ENCODE assay signal across 8 cellular contexts in genomic region chr14:52706286-52706685, GRCh38. TPM values are rescaled to one million over a fixed set of nuclear protein-coding genes. Genes with fewer than 3 reads are reported as not detected.
A peak's percentile ranks its signal among the peaks of the same experiment; 100 is the strongest.
DNase-seq lines count a peak whose midpoint lies in the region; ATAC-seq and TF ChIP-seq lines count a peak whose summit lies in the region.

No MANE protein-coding gene starts in this region.

- no peak for DNase-seq in GM06990 (ENCODE audit: extremely low read depth, insufficient read length)
- no peak for DNase-seq in NT2/D1 (ENCODE audit: low read depth, low spot score)
- DNase-seq in activated naive CD8-positive, alpha-beta T cell treated with anti-CD3 and anti-CD28 coated beads, Interleukin-2, amount 50 U/mL, for 24 hours: peak; percentile 48
- DNase-seq in left kidney (ENCODE audit: low read depth, low spot score): peak; percentile 19
- DNase-seq in stimulated activated naive CD8-positive, alpha-beta T cell treated with anti-CD3 and anti-CD28 coated beads, Interleukin-15, amount 100 ng/mL, for 72 hours: peak in 1 of 2 donors; percentile 44
- no peak for DNase-seq in cerebellum (ENCODE audit: low spot score)

- H3K4me1 Mint-ChIP-seq in activated naive CD8-positive, alpha-beta T cell treated with anti-CD3 and anti-CD28 coated beads, Interleukin-2, amount 50 U/mL, for 24 hours: peaks cover 47% of the 10 kb centered on the region
- peaks cover 39% of the 10 kb centered on the region for H3K4me1 Mint-ChIP-seq in stimulated activated naive CD8-positive, alpha-beta T cell treated with anti-CD3 and anti-CD28 coated beads, Interleukin-15, amount 100 ng/mL, for 72 hours

- H3K4me3 Mint-ChIP-seq in activated naive CD8-positive, alpha-beta T cell treated with anti-CD3 and anti-CD28 coated beads, Interleukin-2, amount 50 U/mL, for 24 hours: peak overlapping the region; percentile 97
- peak overlapping the region; percentile 96 to 100 for H3K4me3 Mint-ChIP-seq in stimulated activated naive CD8-positive, alpha-beta T cell treated with anti-CD3 and anti-CD28 coated beads, Interleukin-15, amount 100 ng/mL, for 72 hours

- no peaks in the 10 kb centered on the region for H3K27me3 ChIP-seq in GM06990 (replicated peaks; ENCODE audit: control insufficient read depth, insufficient read depth, low read length)
- no peaks in the 10 kb centered on the region for H3K27me3 ChIP-seq in NT2/D1 (ENCODE audit: insufficient read depth, insufficient read length)

- H3K9ac ChIP-seq in NT2/D1 (ENCODE audit: insufficient read length, low read depth): no peak overlapping the region

- TF ChIP-seq CTCF in GM06990 (IDR thresholded peaks at IDR 0.05; ENCODE audit: insufficient read depth, low read length, poor library complexity, severe bottlenecking): no peak

- peak overlapping the region; percentile 94 for H3K27ac Mint-ChIP-seq in activated naive CD8-positive, alpha-beta T cell treated with anti-CD3 and anti-CD28 coated beads, Interleukin-2, amount 50 U/mL, for 24 hours
- peak overlapping the region; percentile 97 to 99 for H3K27ac Mint-ChIP-seq in stimulated activated naive CD8-positive, alpha-beta T cell treated with anti-CD3 and anti-CD28 coated beads, Interleukin-15, amount 100 ng/mL, for 72 hours

- H3K9me3 ChIP-seq in NT2/D1 (ENCODE audit: insufficient read depth, low read length): no peaks in the 10 kb centered on the region

- peak overlapping the region; percentile 67 for H3K4me3 ChIP-seq in GM06990 (replicated peaks; ENCODE audit: low read depth, low read length)
- peak overlapping the region; percentile 96 for H3K4me3 ChIP-seq in NT2/D1 (ENCODE audit: insufficient read length, low read depth)

- H3K27me3 Mint-ChIP-seq in activated naive CD8-positive, alpha-beta T cell treated with anti-CD3 and anti-CD28 coated beads, Interleukin-2, amount 50 U/mL, for 24 hours: no peaks in the 10 kb centered on the region
- no peaks in the 10 kb centered on the region for H3K27me3 Mint-ChIP-seq in stimulated activated naive CD8-positive, alpha-beta T cell treated with anti-CD3 and anti-CD28 coated beads, Interleukin-15, amount 100 ng/mL, for 72 hours

- H3K4me1 ChIP-seq in NT2/D1 (ENCODE audit: insufficient read depth, insufficient read length): no peaks in the 10 kb centered on the region

- H3K9me3 Mint-ChIP-seq in activated naive CD8-positive, alpha-beta T cell treated with anti-CD3 and anti-CD28 coated beads, Interleukin-2, amount 50 U/mL, for 24 hours: no peaks in the 10 kb centered on the region
- H3K9me3 Mint-ChIP-seq in stimulated activated naive CD8-positive, alpha-beta T cell treated with anti-CD3 and anti-CD28 coated beads, Interleukin-15, amount 100 ng/mL, for 72 hours: no peaks in the 10 kb centered on the region

- H3K36me3 ChIP-seq in GM06990 (ENCODE audit: control insufficient read depth, insufficient read depth, low read length) (no peaks in the 10 kb centered on the region; the same call in 1 of the 2 replicates), NT2/D1 (ENCODE audit: insufficient read depth, insufficient read length, low read length) (peaks cover 30% of the 10 kb centered on the region)

- peak; percentile 77 for ATAC-seq in activated naive CD8-positive, alpha-beta T cell treated with anti-CD3 and anti-CD28 coated beads, Interleukin-2, amount 50 U/mL, for 24 hours
- ATAC-seq in stimulated activated naive CD8-positive, alpha-beta T cell treated with anti-CD3 and anti-CD28 coated beads, Interleukin-15, amount 100 ng/mL, for 72 hours: peak; percentile 68
- ATAC-seq in GM19397 (IDR thresholded peaks at IDR 0.05; ENCODE audit: unreplicated experiment): no peak
- no peak for ATAC-seq in GM21786 (IDR thresholded peaks at IDR 0.05; ENCODE audit: unreplicated experiment)

- peaks cover 35% of the 10 kb centered on the region for H3K36me3 Mint-ChIP-seq in activated naive CD8-positive, alpha-beta T cell treated with anti-CD3 and anti-CD28 coated beads, Interleukin-2, amount 50 U/mL, for 24 hours (ENCODE audit: low read depth)

RNA-seq across cellular contexts. Expression of gene PSMC6, which starts 0.7 kb away (rescaled TPM):
- total RNA-seq in cerebellum: 95.9 TPM

RNA-seq across cellular contexts. Expression of gene ERO1A, which starts 10.9 kb away (rescaled TPM):
- 37.1 TPM for total RNA-seq in cerebellum

RNA-seq across cellular contexts. Expression of gene STYX, which starts 23.7 kb away (rescaled TPM):
- 22.2 TPM for total RNA-seq in cerebellum

Comparison
In these comparisons a context has a peak if more than half of its experiments do, and no peak if none do; other contexts are left out.
1. DNase-seq: peak in activated naive CD8-positive, alpha-beta T cell treated with anti-CD3 and anti-CD28 coated beads, Interleukin-2, amount 50 U/mL, for 24 hours (single experiment) and left kidney (single experiment); none in GM06990 (single experiment), NT2/D1 (single experiment) and cerebellum (single experiment).
2. ATAC-seq: peak in activated naive CD8-positive, alpha-beta T cell treated with anti-CD3 and anti-CD28 coated beads, Interleukin-2, amount 50 U/mL, for 24 hours (single experiment) and stimulated activated naive CD8-positive, alpha-beta T cell treated with anti-CD3 and anti-CD28 coated beads, Interleukin-15, amount 100 ng/mL, for 72 hours (single experiment); none in GM19397 (single experiment) and GM21786 (single experiment).